ENCODE assay signal across 8 cellular contexts in the genomic region with DNA sequence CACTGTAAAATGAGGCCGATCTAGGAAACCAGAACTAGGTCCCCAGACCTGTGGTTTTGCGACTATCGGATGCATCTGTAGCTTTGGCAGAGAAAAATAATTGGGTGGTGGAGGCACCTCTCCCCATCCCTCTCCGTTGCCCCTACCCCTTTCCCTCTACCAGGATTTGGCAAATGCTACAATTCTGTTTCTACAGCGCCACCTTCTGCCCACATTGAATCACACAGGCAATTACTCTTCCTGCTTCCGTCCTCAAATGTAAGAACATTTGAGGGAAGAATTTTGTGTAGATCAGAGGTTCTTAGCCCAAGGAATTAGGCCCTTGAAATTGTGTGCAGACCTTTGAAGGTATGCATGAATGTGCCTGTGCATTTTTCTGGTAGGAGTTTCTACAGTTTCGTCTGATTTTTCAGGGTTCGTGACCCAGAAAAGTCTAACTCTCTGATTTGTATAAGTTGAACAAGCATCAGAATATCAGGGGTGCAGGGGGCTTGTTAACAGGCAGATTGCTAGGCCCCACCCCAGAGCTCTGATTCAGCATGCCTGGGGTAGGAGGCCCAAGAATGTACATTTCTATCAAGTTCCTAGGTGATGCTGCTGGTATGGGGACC. TPM values are rescaled to one million over a fixed set of nuclear protein-coding genes. Genes with fewer than 3 reads are reported as not detected.
DNase-seq lines count a peak whose midpoint lies in the region; ATAC-seq and TF ChIP-seq lines count a peak whose summit lies in the region.

No MANE protein-coding gene starts in this region.

- H2BK15ac ChIP-seq in H9 (ENCODE audit: low read depth, low read length), result no peak overlapping the region

- H3K18ac ChIP-seq in H9 (ENCODE audit: insufficient read length, low read depth, low read length), result no peak overlapping the region

- H2AFZ ChIP-seq in H9 (ENCODE audit: low read length), result no peak overlapping the region

- no peak overlapping the region for H3K14ac ChIP-seq in H9 (ENCODE audit: insufficient read depth, low read length)

- H3K4me3 ChIP-seq in BLaER1 (peak overlapping the region; percentile 62), esophagus muscularis mucosa (no peak overlapping the region), vagina (no peak overlapping the region)

- peaks cover 22% of the 10 kb centered on the region for H3K4me1 ChIP-seq in BLaER1
- H3K4me1 ChIP-seq in H9 (ENCODE audit: insufficient read depth, low read length), result no peaks in the 10 kb centered on the region
- peaks cover 8 to 24% (median 13%) of the 10 kb centered on the region in 4 donors for H3K4me1 ChIP-seq in esophagus muscularis mucosa
- H3K4me1 ChIP-seq in vagina, result peaks cover 12% of the 10 kb centered on the region

- no peak overlapping the region for H4K91ac ChIP-seq in H9 (ENCODE audit: insufficient read length, low read depth, low read length)

- no peak overlapping the region for H3T11ph ChIP-seq in H9 (ENCODE audit: low read length)

- no peaks in the 10 kb centered on the region for H3K79me2 ChIP-seq in H9 (ENCODE audit: insufficient read depth, low read length)

- no peak overlapping the region for H2AK5ac ChIP-seq in H9 (ENCODE audit: insufficient read length, low read length)

- TF ChIP-seq POLR2A in esophagus muscularis mucosa (IDR thresholded peaks at IDR 0.05; ENCODE audit: low read depth), result no peak
- TF ChIP-seq POLR2A in vagina (IDR thresholded peaks at IDR 0.05), result no peak

- no peak for TF ChIP-seq EP300 in esophagus muscularis mucosa (IDR thresholded peaks at IDR 0.05)

- no peak overlapping the region for H3K56ac ChIP-seq in H9 (ENCODE audit: insufficient read length, low read depth, low read length)

- H4K5ac ChIP-seq in H9 (ENCODE audit: insufficient read length, low read depth, low read length), result no peak overlapping the region

- H3K23ac ChIP-seq in H9 (ENCODE audit: insufficient read length, low read depth, low read length), result no peak overlapping the region

- no peaks in the 10 kb centered on the region for H3K27me3 ChIP-seq in BLaER1
- H3K27me3 ChIP-seq in H9 (ENCODE audit: insufficient read depth, low read length), result peaks cover 12% of the 10 kb centered on the region; the same call in 1 of the 2 replicates
- H3K27me3 ChIP-seq in esophagus muscularis mucosa, result peaks cover 0 to 29% (median 0%) of the 10 kb centered on the region in 4 donors
- no peaks in the 10 kb centered on the region for H3K27me3 ChIP-seq in vagina

- H3K9me3 ChIP-seq in BLaER1 (no peaks in the 10 kb centered on the region), H9 (ENCODE audit: control insufficient read depth, low read depth, low read length) (no peaks in the 10 kb centered on the region), esophagus muscularis mucosa (no peaks in the 10 kb centered on the region), vagina (no peaks in the 10 kb centered on the region)

- H4K20me1 ChIP-seq in BLaER1 (no peaks in the 10 kb centered on the region), H9 (ENCODE audit: control insufficient read depth, insufficient read depth, insufficient read length) (no peaks in the 10 kb centered on the region)

- no peak overlapping the region for H4K8ac ChIP-seq in H9 (replicated peaks; ENCODE audit: insufficient read length, low read depth, low read length)

- CTCF ChIA-PET in activated CD8-positive, alpha-beta T cell treated with anti-CD3 and anti-CD28 coated beads, Interleukin-2, amount 10 ng/mL, durations not matched to agents 7 days and 5 days (lab: Charles Lee), result interaction anchor here (0.8 to 3.9 kb wide), 23 partner anchors 11 to 643 kb away, joined by 3 to 95 read pairs (median 5); partner anchors contain the start of genes ATP6V1B1, FIGLA and NAGK

- no peaks in the 10 kb centered on the region; a peak in 1 of 7 replicates for H3K36me3 Mint-ChIP-seq in H9 (ENCODE audit: insufficient read depth in 1 of 3, low read depth in 3 of 3)
- H3K36me3 Mint-ChIP-seq in activated CD8-positive, alpha-beta T cell treated with anti-CD3 and anti-CD28 coated beads, Interleukin-2, amount 10 ng/mL, durations not matched to agents 7 days and 5 days (ENCODE audit: low read depth), result no peaks in the 10 kb centered on the region
- H3K36me3 Mint-ChIP-seq in nephron (ENCODE audit: low read depth), result no peaks in the 10 kb centered on the region

- peak; percentile 84 for TF ChIP-seq CTCF in H9 (conservative IDR thresholded peaks at IDR 0.05)
- TF ChIP-seq CTCF in esophagus muscularis mucosa (IDR thresholded peaks at IDR 0.05), result peak; percentile 66 to 82 (median 77)
- peak; percentile 69 to 79 (median 76) for TF ChIP-seq CTCF in nephron (IDR thresholded peaks at IDR 0.05; ENCODE audit: unreplicated experiment in 3 of 3)
- peak; percentile 59 to 69 (median 60) for TF ChIP-seq CTCF in vagina (IDR thresholded peaks at IDR 0.05)

- H3K4me2 ChIP-seq in BLaER1 (peak overlapping the region; percentile 86), H9 (ENCODE audit: insufficient read depth, insufficient read length, low read length) (no peak overlapping the region)

- no peaks in the 10 kb centered on the region for H3K79me1 ChIP-seq in H9 (ENCODE audit: insufficient read depth, low read depth, low read length, poor library complexity, severe bottlenecking)

- H3K4ac ChIP-seq in H9 (ENCODE audit: low read depth, low read length), result no peak overlapping the region

- DNase-seq in H9 (peak; percentile 68), NCI-H774 (lab: John Stamatoyannopoulos, UW) (peak; percentile 14), esophagus muscularis mucosa (ENCODE audit: extremely low spot score) (peak; percentile 90), vagina (ENCODE audit: extremely low spot score in 2 of 2) (peak; percentile 62 to 72)
- peak; percentile 72 for DNase-seq in activated CD8-positive, alpha-beta T cell treated with anti-CD3 and anti-CD28 coated beads, Interleukin-2, amount 10 ng/mL, durations not matched to agents 7 days and 5 days

- ATAC-seq in activated CD8-positive, alpha-beta T cell treated with anti-CD3 and anti-CD28 coated beads, Interleukin-2, amount 10 ng/mL, durations not matched to agents 7 days and 5 days, result no peak
- no peak for ATAC-seq in HG02571 (IDR thresholded peaks at IDR 0.05; ENCODE audit: unreplicated experiment)

- H2BK12ac ChIP-seq in H9 (ENCODE audit: insufficient read length, low read depth, low read length), result no peak overlapping the region

- H3K27ac Mint-ChIP-seq in H9 (no peak overlapping the region), nephron (no peak overlapping the region)
- no peak overlapping the region for H3K27ac Mint-ChIP-seq in activated CD8-positive, alpha-beta T cell treated with anti-CD3 and anti-CD28 coated beads, Interleukin-2, amount 10 ng/mL, durations not matched to agents 7 days and 5 days

- H3K4me1 Mint-ChIP-seq in H9 (peaks cover 24 to 34% of the 10 kb centered on the region in 2 experiments), nephron (no peaks in the 10 kb centered on the region)
- peaks cover 20% of the 10 kb centered on the region for H3K4me1 Mint-ChIP-seq in activated CD8-positive, alpha-beta T cell treated with anti-CD3 and anti-CD28 coated beads, Interleukin-2, amount 10 ng/mL, durations not matched to agents 7 days and 5 days (ENCODE audit: low read depth)

- no peak overlapping the region for H2BK120ac ChIP-seq in H9 (ENCODE audit: low read depth, low read length, poor library complexity, severe bottlenecking)

- intact Hi-C loops in esophagus muscularis mucosa (cut with DNase I) (loop anchor here (10.0 kb wide), 1 partner anchor 642 kb away; the partner anchor contains the start of gene FAM136A), vagina (cut with DNase I) (loop anchor here (10.0 kb wide), 1 partner anchor 82 kb away; no protein-coding TSS in a partner anchor)

- no CpG with 5 or more reads among the region's 8 CpGs for WGBS in H9 (ENCODE audit: extremely low coverage, insufficient read length, low lambda C conversion rate)
- WGBS in esophagus muscularis mucosa, result 24% methylated on average over 8 of the region's 8 CpGs

- POLR2A ChIA-PET in activated CD8-positive, alpha-beta T cell treated with anti-CD3 and anti-CD28 coated beads, Interleukin-2, amount 10 ng/mL, durations not matched to agents 7 days and 5 days (lab: Charles Lee), result no interaction called here

- H3K9me3 Mint-ChIP-seq in H9 (no peaks in the 10 kb centered on the region; a peak in 1 of 5 replicates), nephron (no peaks in the 10 kb centered on the region)
- no peaks in the 10 kb centered on the region for H3K9me3 Mint-ChIP-seq in activated CD8-positive, alpha-beta T cell treated with anti-CD3 and anti-CD28 coated beads, Interleukin-2, amount 10 ng/mL, durations not matched to agents 7 days and 5 days (ENCODE audit: insufficient read depth)

- H2BK20ac ChIP-seq in H9 (ENCODE audit: low read depth, low read length, poor library complexity, severe bottlenecking), result no peak overlapping the region

- H3K36me3 ChIP-seq in BLaER1 (0 out of 2 replicates have a peak, but pooled peaks cover 4% of the 10 kb centered on the region), esophagus muscularis mucosa (no peaks in the 10 kb centered on the region), vagina (no peaks in the 10 kb centered on the region)

- H3K27me3 Mint-ChIP-seq in H9 (ENCODE audit: low read depth) (peaks cover 84% of the 10 kb centered on the region), nephron (ENCODE audit: low read depth) (peaks cover 88% of the 10 kb centered on the region)
- peaks cover 20% of the 10 kb centered on the region for H3K27me3 Mint-ChIP-seq in activated CD8-positive, alpha-beta T cell treated with anti-CD3 and anti-CD28 coated beads, Interleukin-2, amount 10 ng/mL, durations not matched to agents 7 days and 5 days (ENCODE audit: low read depth)

- no peak overlapping the region; the same call in 1 of the 2 replicates for H3K27ac ChIP-seq in BLaER1
- no peak overlapping the region for H3K27ac ChIP-seq in H9 (ENCODE audit: insufficient read length, low read depth, low read length)
- no peak overlapping the region for H3K27ac ChIP-seq in esophagus muscularis mucosa (replicated peaks in 1 of 4)
- H3K27ac ChIP-seq in vagina, result no peak overlapping the region

- H2BK5ac ChIP-seq in H9 (ENCODE audit: insufficient read length, low read length), result no peak overlapping the region

- H3K4me3 Mint-ChIP-seq in H9 (no peak overlapping the region), nephron (no peak overlapping the region)
- H3K4me3 Mint-ChIP-seq in activated CD8-positive, alpha-beta T cell treated with anti-CD3 and anti-CD28 coated beads, Interleukin-2, amount 10 ng/mL, durations not matched to agents 7 days and 5 days, result no peak overlapping the region

- H3K9ac ChIP-seq in BLaER1 (peak overlapping the region; percentile 65; the same call in 1 of the 2 replicates), H9 (ENCODE audit: extremely low read depth, insufficient read length, low read length) (no peak overlapping the region)

- no peaks in the 10 kb centered on the region for H3K23me2 ChIP-seq in H9 (ENCODE audit: insufficient read length, low read depth, low read length, poor library complexity, severe bottlenecking)

RNA-seq across cellular contexts. Expression of gene ATP6V1B1, which starts 11.2 kb away (rescaled TPM):
- total RNA-seq in H9 (2021) (not detected in 2 replicates), esophagus muscularis mucosa (1 to 10 TPM in 1 of 4 donors, under 1 TPM in 1, not detected in 2; 0.83 to 1.6 TPM), vagina (not detected)
- total RNA-seq in activated CD8-positive, alpha-beta T cell treated with anti-CD3 and anti-CD28 coated beads, Interleukin-2, amount 10 ng/mL, durations not matched to agents 7 days and 5 days, result not detected

RNA-seq across cellular contexts. Expression of gene ANKRD53, which starts 31.5 kb away (rescaled TPM):
- total RNA-seq in H9 (2021) (0.28 and 0.88 TPM in 2 replicates), esophagus muscularis mucosa (1 to 10 TPM in 1 of 4 donors, under 1 TPM in 3; under 0.01 to 3.2 (median 0.82) TPM), vagina (4.9 TPM)
- total RNA-seq in activated CD8-positive, alpha-beta T cell treated with anti-CD3 and anti-CD28 coated beads, Interleukin-2, amount 10 ng/mL, durations not matched to agents 7 days and 5 days, result not detected

RNA-seq across cellular contexts. Expression of gene VAX2, which starts 46.6 kb away (rescaled TPM):
- total RNA-seq in H9 (2021) (not detected in 2 replicates), esophagus muscularis mucosa (1 to 10 TPM in 3 of 4 donors, under 1 TPM in 1; 0.33 to 2.5 (median 1.5) TPM), vagina (not detected)
- not detected for total RNA-seq in activated CD8-positive, alpha-beta T cell treated with anti-CD3 and anti-CD28 coated beads, Interleukin-2, amount 10 ng/mL, durations not matched to agents 7 days and 5 days

RNA-seq across cellular contexts. Expression of gene TEX261, which starts 47.7 kb away (rescaled TPM):
- total RNA-seq in H9 (2021) (19.2 and 23.9 TPM in 2 replicates), esophagus muscularis mucosa (10 to 100 TPM; 21.6 to 37.7 (median 33.3) TPM), vagina (29.0 TPM)
- 10 to 100 TPM; 55.9 to 59.4 TPM for total RNA-seq in activated CD8-positive, alpha-beta T cell treated with anti-CD3 and anti-CD28 coated beads, Interleukin-2, amount 10 ng/mL, durations not matched to agents 7 days and 5 days

Comparison
In these comparisons a context has a peak if more than half of its experiments do, and no peak if none do; other contexts are left out.
1. DNase-seq: peak in every context shown above with its lines; median percentile 90 in esophagus muscularis mucosa; 72 in activated CD8-positive, alpha-beta T cell treated with anti-CD3 and anti-CD28 coated beads, Interleukin-2, amount 10 ng/mL, durations not matched to agents 7 days and 5 days; 68 in H9; 67 in vagina; 14 in NCI-H774.